In the genomic region with DNA sequence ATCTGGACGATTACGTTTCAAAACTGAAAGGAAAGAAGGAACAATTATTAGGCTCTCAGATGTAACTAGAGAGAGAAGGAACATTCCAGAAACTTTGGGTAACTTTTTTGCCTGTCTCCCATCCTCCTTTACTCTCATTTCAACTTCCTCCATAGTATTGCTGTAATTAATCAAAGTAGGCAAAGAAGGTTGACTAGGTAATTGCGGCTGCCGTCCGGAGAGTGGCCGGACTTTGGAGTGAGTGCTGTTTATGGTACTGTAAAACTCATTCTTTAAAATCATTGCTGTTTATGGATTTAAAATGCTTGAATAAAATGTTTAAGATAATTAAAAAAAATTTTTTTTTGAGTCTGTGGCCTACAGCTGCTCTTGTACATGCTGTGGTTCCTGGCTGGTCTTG, we compare ENCODE assay signal across 20 cellular contexts. TPM values are rescaled to one million over a fixed set of nuclear protein-coding genes. Genes with fewer than 3 reads are reported as not detected.
DNase-seq lines count a peak whose midpoint lies in the region; ATAC-seq, FAIRE-seq and TF ChIP-seq lines count a peak whose summit lies in the region.
"Had no signal": no experiment of that assay in that cellular context is flagged by ENCODE, and none has a peak within 500 bp of the region (broad histone marks: within the 10 kb centered on the region; RNA-seq: fewer than 3 reads in every experiment).

No MANE protein-coding gene starts in this region.

- H3K27me3 ChIP-seq in body of pancreas (no peaks in the 10 kb centered on the region), pancreas (no peaks in the 10 kb centered on the region), mesendoderm (ENCODE audit: insufficient read depth, low read length, poor library complexity) (no peaks in the 10 kb centered on the region)

- TF ChIP-seq POLR2A in body of pancreas (IDR thresholded peaks at IDR 0.05) = no peak

- TF ChIP-seq CTCF in body of pancreas (IDR thresholded peaks at IDR 0.05) = no peak
- TF ChIP-seq CTCF in pancreas (IDR thresholded peaks at IDR 0.05) = no peak

- no peak overlapping the region for H3K23ac ChIP-seq in mesendoderm (ENCODE audit: low read length)

- H3K9me3 ChIP-seq in body of pancreas (no peaks in the 10 kb centered on the region), pancreas (no peaks in the 10 kb centered on the region)
- H3K9me3 ChIP-seq: Caco-2, HAP-1 had no signal

- H3K4me1 ChIP-seq in body of pancreas (peaks cover 5% of the 10 kb centered on the region), pancreas (peaks cover 0 to 6% (median 0%) of the 10 kb centered on the region in 3 donors), mesendoderm (ENCODE audit: control insufficient read depth, low read depth, low read length) (peaks cover 2% of the 10 kb centered on the region)
- H3K4me1 ChIP-seq: HAP-1 had no signal

- no peak overlapping the region for H3K18ac ChIP-seq in mesendoderm (ENCODE audit: low read length)

- intact Hi-C loops in body of pancreas (cut with DNase I) (no loop called here), left colon (cut with DNase I, micrococcal nuclease) (no loop called here), pancreas (cut with DNase I) (no loop called here)

- 61 to 73% methylated on average over 6 of the region's 6 CpGs for WGBS in body of pancreas, 2 donors
- WGBS in pancreas, 2 donors = 68 to 71% methylated on average over 6 of the region's 6 CpGs
- no CpG with 5 or more reads among the region's 6 CpGs for WGBS in mesendoderm (ENCODE audit: extremely low coverage, insufficient coverage, low lambda C conversion rate)

- peaks cover 12% of the 10 kb centered on the region for H3K79me2 ChIP-seq in mesendoderm (ENCODE audit: control insufficient read depth, insufficient read depth, low read length)

- ATAC-seq in body of pancreas (peak; percentile 35), left colon (peak; percentile 90), pancreas (peak in 3 of 4 donors; percentile 63 to 80 (median 67)), HG03280 (IDR thresholded peaks at IDR 0.05; ENCODE audit: unreplicated experiment) (no peak)
- ATAC-seq: CD8-positive, alpha-beta T cell; GM12878 had no signal

- H3K9ac ChIP-seq in mesendoderm (ENCODE audit: low read length) = no peak overlapping the region

- H3K79me1 ChIP-seq in mesendoderm (ENCODE audit: low read length) = peaks cover 12% of the 10 kb centered on the region

- no peak overlapping the region for H3K4me3 ChIP-seq in body of pancreas
- no peak overlapping the region for H3K4me3 ChIP-seq in pancreas
- no peak overlapping the region for H3K4me3 ChIP-seq in mesendoderm (ENCODE audit: low read length)
- H3K4me3 ChIP-seq: GM12878, HAP-1 had no signal

- H3K27ac ChIP-seq in body of pancreas = no peak overlapping the region
- no peak overlapping the region for H3K27ac ChIP-seq in pancreas
- no peak overlapping the region for H3K27ac ChIP-seq in mesendoderm (ENCODE audit: low read depth, low read length)

- no peak overlapping the region for H2BK120ac ChIP-seq in mesendoderm (ENCODE audit: low read depth, low read length)

- H3K4ac ChIP-seq in mesendoderm (ENCODE audit: low read depth, low read length) = no peak overlapping the region

- H2BK15ac ChIP-seq in mesendoderm (replicated peaks; ENCODE audit: low read depth) = no peak overlapping the region

- no peak overlapping the region for H4K8ac ChIP-seq in mesendoderm (ENCODE audit: low read depth, low read length)

- H3K4me2 ChIP-seq in mesendoderm (ENCODE audit: low read length) = no peak overlapping the region

- H3K56ac ChIP-seq in mesendoderm (ENCODE audit: low read length) = no peak overlapping the region

- no peak for FAIRE-seq in pancreas (lab: Jason Lieb, UNC)
- FAIRE-seq: GM12878, GM19239, H54 had no signal

- H3K36me3 ChIP-seq in body of pancreas (replicated peaks in 1 of 2; ENCODE audit: insufficient read depth in 1 of 2, low read depth in 2 of 2) (peaks cover 4 to 14% of the 10 kb centered on the region in 2 donors), pancreas (peaks cover 0 to 18% (median 0%) of the 10 kb centered on the region in 3 donors), mesendoderm (ENCODE audit: control insufficient read depth, insufficient read depth, low read length) (peaks cover 1% of the 10 kb centered on the region)

- DNase-seq in body of pancreas = no peak
- peak; percentile 34 to 54 for DNase-seq in left colon
- DNase-seq in pancreas = no peak
- DNase-seq in mesendoderm = no peak
- DNase-seq in CD1c-positive myeloid dendritic cell (ENCODE audit: extremely low spot score) = no peak
- DNase-seq: C1 segment of cervical spinal cord; Caco-2; CD4-positive, CD25-positive, alpha-beta regulatory T cell; CD8-positive, alpha-beta T cell; DMS 273 treated with DMSO at 0.1 percent for 48 hours; DMS79; EL; GDM1; GOT3; HFFc6 had no signal

- H4K5ac ChIP-seq in mesendoderm (ENCODE audit: low read length) = no peak overlapping the region

- H2BK5ac ChIP-seq in mesendoderm (ENCODE audit: low read length) = no peak overlapping the region

- H2AK5ac ChIP-seq in mesendoderm (ENCODE audit: low read length) = no peak overlapping the region

RNA-seq across cellular contexts. Expression of a gene that starts 56.4 kb away (rescaled TPM):
- total RNA-seq in body of pancreas (10 to 100 TPM; 30.6 to 78.4 TPM), left colon (10 to 100 TPM; 59.1 to 61.1 TPM), pancreas (10 to 100 TPM; 31.3 to 40.1 (median 33.7) TPM)
- polyA plus RNA-seq in pancreas = 10 to 100 TPM; 14.6 to 32.4 TPM
- 25.3 TPM for polyA plus RNA-seq in mesendoderm (2013, experiment 1 of 2)
- polyA plus RNA-seq in mesendoderm (2013, experiment 2 of 2) = 25.6 TPM

Comparison
In these comparisons a context has a peak if more than half of its experiments do, and no peak if none do; other contexts are left out.
1. DNase-seq: peak in left colon (2 of 2); none in body of pancreas (0 of 4), pancreas (0 of 6), mesendoderm (single experiment) and CD1c-positive myeloid dendritic cell (single experiment).